1 cellular context compared by ENCODE assay signal in genomic region chr13:113672002-113672651, GRCh38.
A peak's percentile ranks its signal among the peaks of the same experiment; 100 is the strongest.
TF ChIP-seq lines count a peak whose summit lies in the region.

No MANE protein-coding gene starts in this region.

TF ChIP-seq in HepG2, 621 proteins besides CTCF, POLR2A, EP300 and RAD21:
- TF ChIP-seq ZNF646 (CRISPR knock-in tag; IDR thresholded peaks at IDR 0.05) (peak; percentile 76; the same call in 1 of the 2 replicates), ZNF614 (CRISPR knock-in tag; IDR thresholded peaks at IDR 0.05; ENCODE audit: borderline replicate concordance) (no peak), FUBP1 (CRISPR knock-in tag; IDR thresholded peaks at IDR 0.05; ENCODE audit: borderline replicate concordance) (no peak), SKI (IDR thresholded peaks at IDR 0.05; ENCODE audit: partially characterized antibody) (no peak)
